Comparison of ENCODE assay signal across 8 cellular contexts in genomic region chr6:13445005-13445743, GRCh38. TPM values are rescaled to one million over a fixed set of nuclear protein-coding genes. Genes with fewer than 3 reads are reported as not detected.
DNase-seq lines count a peak whose midpoint lies in the region; ATAC-seq, FAIRE-seq and TF ChIP-seq lines count a peak whose summit lies in the region.

No MANE protein-coding gene starts in this region.

- TF ChIP-seq CTCF in K562 (IDR thresholded peaks at IDR 0.05 in 2 of 3, conservative IDR thresholded peaks at IDR 0.05 in 1 of 3; ENCODE audit: insufficient read depth in 2 of 3, low read depth in 1 of 3, low read length in 3 of 3) (no peak), lower lobe of right lung (IDR thresholded peaks at IDR 0.05) (no peak)

- no peak for ATAC-seq in K562
- peak in 1 of 2 donors; percentile 34 for ATAC-seq in lower lobe of right lung
- ATAC-seq in HG03139 (IDR thresholded peaks at IDR 0.05; ENCODE audit: unreplicated experiment): no peak

- WGBS in K562 (ENCODE audit: insufficient coverage, low coverage, missing lambda C conversion rate): 26% methylated on average over 9 of the region's 9 CpGs

- H3K4me1 ChIP-seq in K562 (replicated peaks in 1 of 2; ENCODE audit: control insufficient read depth in 2 of 2, insufficient read depth in 2 of 2, low read length in 2 of 2): no peaks in the 10 kb centered on the region
- peaks cover 72% of the 10 kb centered on the region for H3K4me1 ChIP-seq in lower lobe of right lung

- no peak overlapping the region for H2AFZ ChIP-seq in K562 (ENCODE audit: low read depth, low read length)

- no peaks in the 10 kb centered on the region for H3K79me2 ChIP-seq in K562 (ENCODE audit: control insufficient read depth, insufficient read depth, low read length)

- H3K36me3 ChIP-seq in K562 (ENCODE audit: control insufficient read depth, insufficient read depth, low read length) (no peaks in the 10 kb centered on the region), lower lobe of right lung (no peaks in the 10 kb centered on the region)

- no TSS peak for BruUV-seq in K562 (replicated peaks; lab: Mats Ljungman, UMichigan)

- H4K20me1 ChIP-seq in K562 (replicated peaks; ENCODE audit: control insufficient read depth, insufficient read depth, low read length): no peaks in the 10 kb centered on the region

- TF ChIP-seq POLR2A in GM12891 (IDR thresholded peaks at IDR 0.05; ENCODE audit: low read depth, low read length): no peak
- TF ChIP-seq POLR2A in K562 (conservative IDR thresholded peaks at IDR 0.05): no peak

- H3K9me1 ChIP-seq in K562 (ENCODE audit: control insufficient read depth, insufficient read depth, low read length): no peaks in the 10 kb centered on the region

- H3K4me3 ChIP-seq in K562: no peak overlapping the region
- no peak overlapping the region for H3K4me3 ChIP-seq in lower lobe of right lung

- no peaks in the 10 kb centered on the region for H3K27me3 ChIP-seq in K562 (ENCODE audit: control insufficient read depth in 2 of 2, insufficient read depth in 2 of 2, low read length in 2 of 2)
- H3K27me3 ChIP-seq in lower lobe of right lung (ENCODE audit: low read depth): no peaks in the 10 kb centered on the region

- H3K9me3 ChIP-seq in K562 (replicated peaks; ENCODE audit: control insufficient read depth, insufficient read depth, low read depth, low read length) (no peaks in the 10 kb centered on the region), lower lobe of right lung (no peaks in the 10 kb centered on the region)

- in situ Hi-C loops in K562 (cut with MboI): no loop called here

- POLR2A ChIA-PET in K562 (lab: Yijun Ruan, JAX): interaction anchor here (1.1 to 1.3 kb wide), 2 partner anchors 10 kb away, joined by 3 to 5 read pairs; no protein-coding TSS in a partner anchor

- TF ChIP-seq RAD21 in K562 (CRISPR knock-in tag; conservative IDR thresholded peaks at IDR 0.05 in 1 of 2, IDR thresholded peaks at IDR 0.05 in 1 of 2): no peak

- FAIRE-seq in GM12891 (lab: Jason Lieb, UNC) (peak; percentile 43), K562 (lab: Jason Lieb, UNC) (no peak)

- H3K27ac ChIP-seq in K562 (ENCODE audit: extremely low read depth, low read depth, low read length) (no peak overlapping the region), lower lobe of right lung (peak overlapping the region; percentile 38)

- H3K9ac ChIP-seq in K562 (ENCODE audit: insufficient read depth in 1 of 2, low read depth in 2 of 2, low read length in 2 of 2): 0 out of 4 replicates have a peak overlapping the region, but pooled peaks of 1 of the 2 experiments have one; percentile 40

- intact Hi-C loops in K562 (cut with micrococcal nuclease) (no loop called here), lower lobe of right lung (cut with DNase I) (no loop called here)

- H3K4me2 ChIP-seq in K562 (ENCODE audit: insufficient read depth, low read length): no peak overlapping the region

- CTCF ChIA-PET in K562 (lab: Yijun Ruan, JAX; ENCODE audit: low intra/inter-chr PET ratio): no interaction called here

- no peak for TF ChIP-seq EP300 in K562 (IDR thresholded peaks at IDR 0.05; ENCODE audit: low read length)

- DNase-seq in GM12891 (ENCODE audit: insufficient read length, low spot score) (no peak), NCI-H2081 (lab: John Stamatoyannopoulos, UW) (peak; percentile 69 to 79), K562 (ENCODE audit: extremely low read depth in 1 of 4, low spot score in 3 of 4) (peak in 2 of 4 experiments; percentile 28 to 44), lower lobe of right lung (peak; percentile 57), GM19238 (ENCODE audit: insufficient read length, low spot score) (no peak), NOMO-1 treated with dmso at 0.1 percent for 144 hours (lab: John Stamatoyannopoulos, UW; ENCODE audit: unreplicated experiment) (no peak), MV-4-11 (lab: John Stamatoyannopoulos, UW) (no peak)

TF ChIP-seq in GM12891, 5 proteins besides CTCF, POLR2A, EP300 and RAD21:
- TF ChIP-seq PAX5 (IDR thresholded peaks at IDR 0.05; ENCODE audit: insufficient read depth, low read length, severe bottlenecking) (no peak), TAF1 (IDR thresholded peaks at IDR 0.05; ENCODE audit: low read depth, low read length) (no peak), SPI1 (IDR thresholded peaks at IDR 0.05; ENCODE audit: low read depth, low read length) (no peak), POU2F2 (IDR thresholded peaks at IDR 0.05; ENCODE audit: low read depth, low read length) (no peak), POLR2AphosphoS5 (IDR thresholded peaks at IDR 0.05; ENCODE audit: low read depth, low read length) (no peak)

TF ChIP-seq in K562, 482 proteins besides CTCF, POLR2A, EP300 and RAD21:
- TF ChIP-seq UBTF (IDR thresholded peaks at IDR 0.05; ENCODE audit: borderline replicate concordance in 1 of 2, low read depth in 2 of 2, low read length in 2 of 2) (no peak), PTRF (tag; IDR thresholded peaks at IDR 0.05) (no peak), ETV6 (IDR thresholded peaks at IDR 0.05; ENCODE audit: borderline replicate concordance in 1 of 2, low read depth in 2 of 2, low read length in 1 of 2) (no peak), ETV6 (CRISPR knock-in tag; IDR thresholded peaks at IDR 0.05; ENCODE audit: borderline replicate concordance) (no peak), TRIM28 (IDR thresholded peaks at IDR 0.05) (no peak), TEAD4 (IDR thresholded peaks at IDR 0.05; ENCODE audit: low read length) (no peak), TEAD4 (CRISPR knock-in tag; IDR thresholded peaks at IDR 0.05; ENCODE audit: borderline replicate concordance) (no peak), SRSF3 (IDR thresholded peaks at IDR 0.05; ENCODE audit: insufficient read depth, low read length) (no peak), GABPA (tag; conservative IDR thresholded peaks at IDR 0.05; ENCODE audit: low read depth) (no peak), GATA2 (CRISPR knock-in tag; IDR thresholded peaks at IDR 0.05) (no peak), ZNF324 (CRISPR knock-in tag; IDR thresholded peaks at IDR 0.05) (no peak), ZNF263 (CRISPR knock-in tag; IDR thresholded peaks at IDR 0.05; ENCODE audit: borderline replicate concordance) (peak; percentile 38; the same call in 1 of the 2 replicates), HCFC1 (IDR thresholded peaks at IDR 0.05; ENCODE audit: low read depth, low read length) (no peak), NFIC (IDR thresholded peaks at IDR 0.05) (peak; percentile 69), CGGBP1 (CRISPR knock-in tag; IDR thresholded peaks at IDR 0.05) (no peak)

RNA-seq across cellular contexts. Expression of gene GFOD1, which starts 42.2 kb away (rescaled TPM):
- polyA plus RNA-seq in GM12891 (2012; ENCODE audit: low read depth, missing spikeins): 9.8 TPM
- total RNA-seq in K562 (2011; cell fraction: chromatin; rRNA removed; ENCODE audit: low replicate concordance): 13.1 and 17.7 TPM in 2 replicates
- total RNA-seq in K562 (2011; cell fraction: nucleolus; rRNA removed): 8.6 and 9.2 TPM in 2 replicates
- total RNA-seq in K562 (2011; cell fraction: nucleoplasm; rRNA removed): 12.8 and 23.1 TPM in 2 replicates
- 8.3 and 10.3 TPM in 2 replicates for total RNA-seq in K562 (2014; rRNA removed)
- 10.8 and 11.0 TPM in 2 replicates for total RNA-seq in K562 (2014; rRNA removed; fragmentation: Illumina TruSeq; extraction: Trizol)
- 10.5 and 10.8 TPM in 2 replicates for total RNA-seq in K562 (2015; rRNA removed; fragmentation: Illumina TruSeq; extraction: Trizol)
- 10.3 and 12.0 TPM in 2 replicates for total RNA-seq in K562 (2021)
- polyA plus RNA-seq in K562 (2011; rRNA removed): 3.6 and 3.8 TPM in 2 replicates
- polyA plus RNA-seq in K562 (2011; cell fraction: cytosol; rRNA removed): 3.0 and 4.7 TPM in 2 replicates
- 3.3 and 5.0 TPM in 2 replicates for polyA plus RNA-seq in K562 (2011; cell fraction: nucleus; rRNA removed)
- polyA plus RNA-seq in K562 (2012): 3.6 and 6.6 TPM in 2 replicates
- 7.4 and 8.0 TPM in 2 replicates for polyA plus RNA-seq in K562 (2014; fragmentation: Illumina TruSeq; extraction: Trizol)
- polyA plus RNA-seq in K562 (2014; fragmentation: Nextera tagmentation; extraction: Ambion mirVana): 1 to 10 TPM; 5.4 to 5.9 TPM
- polyA plus RNA-seq in K562 (2014; rRNA removed): 7.0 and 8.2 TPM in 2 replicates
- 7.9 and 8.5 TPM in 2 replicates for polyA minus RNA-seq in K562 (2011; rRNA and poly(A)+ RNA removed)
- polyA minus RNA-seq in K562 (2011; cell fraction: cytosol; rRNA and poly(A)+ RNA removed): 3.9 and 7.1 TPM in 2 replicates
- 8.1 and 9.6 TPM in 2 replicates for polyA minus RNA-seq in K562 (2011; cell fraction: nucleus; rRNA and poly(A)+ RNA removed)
- total RNA-seq in lower lobe of right lung: 20.2 TPM

Comparison
In these comparisons a context has a peak if more than half of its experiments do, and no peak if none do; other contexts are left out.
1. DNase-seq: peak in NCI-H2081 (2 of 2) and lower lobe of right lung (single experiment); none in GM12891 (single experiment), GM19238 (single experiment), NOMO-1 treated with dmso at 0.1 percent for 144 hours (single experiment) and MV-4-11 (single experiment).